36 cellular contexts compared by ENCODE assay signal in genomic region chr1:56953386-56953785, GRCh38. TPM values are rescaled to one million over a fixed set of nuclear protein-coding genes. Genes with fewer than 3 reads are reported as not detected.
"Had no signal": no experiment of that assay in that cellular context is flagged by ENCODE, and none has a peak within 500 bp of the region (broad histone marks: within the 10 kb centered on the region; RNA-seq: fewer than 3 reads in every experiment).

No MANE protein-coding gene starts in this region.

- H3K36me3 ChIP-seq: heart left ventricle, lower lobe of right lung, neural progenitor cell, neutrophil, right atrium auricular region, stomach, thyroid gland, transverse colon, upper lobe of left lung had no signal

- H3K9ac ChIP-seq: neural progenitor cell, parathyroid adenoma had no signal

- H3K9me3 Mint-ChIP-seq: mesothelial cell of epicardium; natural killer cell; nephron progenitor cell; neural progenitor cell; stimulated activated naive B cell treated with anti-CD40 and anti-IgM and Interleukin-4, amounts not matched to agents 10 μg/mL and 1 μg/mL and 100 μg/mL, for 72 hours had no signal

- H3K4me1 Mint-ChIP-seq: naive B cell; neural progenitor cell; stimulated activated naive B cell treated with anti-CD40 and anti-IgM and Interleukin-4, amounts not matched to agents 10 μg/mL and 1 μg/mL and 100 μg/mL, for 72 hours had no signal

- DNase-seq: heart left ventricle; hypothalamus; kidney glomerular epithelial cell; left cardiac atrium; left ventricle myocardium superior; lower lobe of right lung; mammary epithelial cell; mesenchymal stem cell; naive B cell; natural killer cell; nephron progenitor cell; occipital lobe; right lobe of liver; stimulated activated CD4-positive, alpha-beta T cell treated with anti-CD3 and anti-CD28 coated beads, Interleukin-12 subunit alpha, Interleukin-12 subunit beta, amount 100 ng/mL, for 4 hours; stimulated activated CD4-positive, alpha-beta T cell treated with anti-CD3 and anti-CD28 coated beads, Interleukin-15, amount 100 ng/mL, for 24 hours; stimulated activated CD4-positive, alpha-beta T cell treated with anti-CD3 and anti-CD28 coated beads, Interleukin-2, amount 100 ng/mL, for 24 hours; stimulated activated CD4-positive, alpha-beta T cell treated with anti-CD3 and anti-CD28 coated beads, Interleukin-4, amount 100 ng/mL, for 1 hour; stimulated activated naive B cell treated with anti-CD40 and anti-IgM and Interleukin-4, amounts not matched to agents 10 μg/mL and 1 μg/mL and 100 μg/mL, for 72 hours; stimulated activated naive CD8-positive, alpha-beta T cell treated with anti-CD3 and anti-CD28 coated beads, Interleukin-15, Interleukin-2, amounts not matched to agents 100 U/mL and 50 U/mL, for 24 hours; stomach; testis; thyroid gland; transverse colon; upper lobe of left lung had no signal

- H3K36me3 Mint-ChIP-seq: mesothelial cell of epicardium; naive B cell; natural killer cell; neural progenitor cell; stimulated activated naive B cell treated with anti-CD40 and anti-IgM and Interleukin-4, amounts not matched to agents 10 μg/mL and 1 μg/mL and 100 μg/mL, for 72 hours had no signal

- H3K27me3 ChIP-seq: neutrophil, right atrium auricular region, right lobe of liver, stomach, testis, thyroid gland, transverse colon, upper lobe of left lung had no signal

- H3K4me1 ChIP-seq: heart left ventricle, lower lobe of right lung, right atrium auricular region, stomach, thyroid gland, transverse colon, upper lobe of left lung had no signal

- H3K4me3 Mint-ChIP-seq: mesothelial cell of epicardium; naive B cell; natural killer cell; nephron progenitor cell; neural progenitor cell; stimulated activated naive B cell treated with anti-CD40 and anti-IgM and Interleukin-4, amounts not matched to agents 10 μg/mL and 1 μg/mL and 100 μg/mL, for 72 hours had no signal

- H3K4me3 ChIP-seq: heart left ventricle, lower lobe of right lung, neural progenitor cell, right atrium auricular region, right lobe of liver, stomach, testis, thyroid gland, transverse colon, upper lobe of left lung had no signal

- H3K27ac Mint-ChIP-seq: mesothelial cell of epicardium; naive B cell; natural killer cell; nephron progenitor cell; neural progenitor cell; progenitor cell of endocrine pancreas; stimulated activated naive B cell treated with anti-CD40 and anti-IgM and Interleukin-4, amounts not matched to agents 10 μg/mL and 1 μg/mL and 100 μg/mL, for 72 hours had no signal

- H3K9me3 ChIP-seq: heart left ventricle, lower lobe of right lung, neutrophil, right atrium auricular region, right lobe of liver, stomach, testis, thyroid gland, transverse colon, upper lobe of left lung had no signal

- H3K27ac ChIP-seq: heart left ventricle, lower lobe of right lung, neural progenitor cell, neutrophil, parathyroid adenoma, right atrium auricular region, stomach, testis, thyroid gland, transverse colon, upper lobe of left lung had no signal

RNA-seq across cellular contexts. Expression of gene C8B, which starts 12.4 kb away (rescaled TPM):
- total RNA-seq: heart left ventricle, left cardiac atrium, left ventricle myocardium superior, mammary epithelial cell, mesothelial cell of epicardium, mononuclear cell, natural killer cell, occipital lobe, osteocyte, pulmonary artery endothelial cell, renal cortical epithelial cell, right atrium auricular region, skeletal muscle tissue, stomach, thyroid gland, transverse colon, urinary bladder had no signal
- polyA plus RNA-seq: heart left ventricle, mammary epithelial cell had no signal
